ENCODE assay signal across 9 cellular contexts in the genomic region with DNA sequence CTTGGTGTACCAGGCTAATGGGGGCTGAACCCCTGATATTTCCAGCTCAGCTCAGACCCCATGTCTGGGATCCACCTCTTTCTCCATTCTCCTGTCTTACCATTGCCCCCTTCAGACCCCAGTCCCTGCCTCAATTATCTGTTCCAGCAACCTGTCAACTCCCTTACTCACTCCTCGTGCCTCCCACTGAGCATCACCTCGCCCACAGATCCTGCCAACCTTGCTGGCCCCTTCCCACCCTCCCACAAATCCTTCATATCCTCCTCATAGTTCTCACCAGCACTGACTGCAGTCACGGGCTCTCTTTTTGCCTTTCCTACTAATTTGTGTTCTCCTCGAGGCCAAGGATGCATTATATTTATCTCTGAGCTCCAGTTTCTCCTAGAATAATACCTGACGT.
"Had no signal": no experiment of that assay in that cellular context is flagged by ENCODE, and none has a peak within 500 bp of the region (broad histone marks: within the 10 kb centered on the region; RNA-seq: fewer than 3 reads in every experiment).

No MANE protein-coding gene starts in this region.

- ATAC-seq: HepG2, K562 had no signal

- DNase-seq: IMR-90, KBM-7, KG1 had no signal

- H3K4me3 ChIP-seq: K562 had no signal

- FAIRE-seq: HepG2, HTR-8/SVneo, K562 had no signal

- H3K4me2 ChIP-seq: KMS-11 had no signal

- H3K9me3 Mint-ChIP-seq: IgD-negative memory B cell had no signal

- H3K27ac ChIP-seq: HL-60, KMS-11 had no signal

- H3K9ac ChIP-seq: KMS-11 had no signal

- H3K36me3 Mint-ChIP-seq: IgD-negative memory B cell had no signal

- H3K4me3 Mint-ChIP-seq: IgD-negative memory B cell had no signal
